ENCODE assay signal across 8 cellular contexts in genomic region chr1:39026051-39026946, GRCh38. TPM values are rescaled to one million over a fixed set of nuclear protein-coding genes. Genes with fewer than 3 reads are reported as not detected.
DNase-seq lines count a peak whose midpoint lies in the region; ATAC-seq and TF ChIP-seq lines count a peak whose summit lies in the region.

Gene NDUFS5, plus strand, starts transcription at chr1:39026350. Its CDS starts 2,375 bp downstream, at chr1:39028725.

- intact Hi-C loops in Panc1 (cut with micrococcal nuclease; ENCODE audit: unreplicated experiment): no loop called here

- H3K4me3 ChIP-seq in Panc1 (ENCODE audit: low read depth in 2 of 2, low read length in 2 of 2) (peak within 1 kb of the TSS; percentile 96 to 100), muscle layer of colon (ENCODE audit: low read depth in 1 of 2, low read length in 2 of 2) (peak within 1 kb of the TSS; percentile 65 to 90)

- H3K27ac ChIP-seq in Panc1 (ENCODE audit: low read length) (peak within 1 kb of the TSS; percentile 98), muscle layer of colon (ENCODE audit: low read depth, low read length) (peak within 1 kb of the TSS; percentile 95)

- POLR2A ChIA-PET in Panc1 (lab: Charles Lee): interaction anchor here (0.5 to 1.1 kb wide), 8 partner anchors 9 to 68 kb away, joined by 3 to 15 read pairs (median 4); no protein-coding TSS in a partner anchor

- TF ChIP-seq CTCF in Panc1 (IDR thresholded peaks at IDR 0.05): no peak

- no peaks in the 10 kb centered on the region for H3K27me3 Mint-ChIP-seq in activated T-cell treated with anti-CD3 and anti-CD28 coated beads, Interleukin-2, amount 50 U/mL, for 4 hours (ENCODE audit: low read depth)

- H3K9me3 Mint-ChIP-seq in activated T-cell treated with anti-CD3 and anti-CD28 coated beads, Interleukin-2, amount 50 U/mL, for 4 hours: no peaks in the 10 kb centered on the region

- peaks cover 8% of the 10 kb centered on the region; the same call in 1 of the 2 replicates for H3K4me1 ChIP-seq in Panc1 (ENCODE audit: control insufficient read depth, insufficient read depth, low read length)
- peaks cover 13% of the 10 kb centered on the region for H3K4me1 ChIP-seq in muscle layer of colon (ENCODE audit: insufficient read depth, low read length)

- H3K36me3 Mint-ChIP-seq in activated T-cell treated with anti-CD3 and anti-CD28 coated beads, Interleukin-2, amount 50 U/mL, for 4 hours (ENCODE audit: insufficient read depth): peaks cover 10% of the 10 kb centered on the region

- no peaks in the 10 kb centered on the region for H3K27me3 ChIP-seq in Panc1 (ENCODE audit: control insufficient read depth, insufficient read depth, low read length)
- H3K27me3 ChIP-seq in muscle layer of colon (ENCODE audit: control insufficient read depth in 1 of 2, insufficient read depth in 2 of 2, low read length in 2 of 2): no peaks in the 10 kb centered on the region

- peaks cover 21% of the 10 kb centered on the region for H3K4me1 Mint-ChIP-seq in activated T-cell treated with anti-CD3 and anti-CD28 coated beads, Interleukin-2, amount 50 U/mL, for 4 hours (ENCODE audit: low read depth)

- CTCF ChIA-PET in Panc1 (lab: Charles Lee): interaction anchor here (0.6 to 0.7 kb wide), 4 partner anchors 20 to 549 kb away, joined by 3 to 5 read pairs (median 4); no protein-coding TSS in a partner anchor

- H3K36me3 ChIP-seq in Panc1 (ENCODE audit: control insufficient read depth, insufficient read depth, low read length): peaks cover 7% of the 10 kb centered on the region
- H3K36me3 ChIP-seq in muscle layer of colon (ENCODE audit: insufficient read depth, low read length): peaks cover 19% of the 10 kb centered on the region

- in situ Hi-C loops in KBM-7 (cut with MboI; ENCODE audit: low pct_unique_long_range_greater_than_20kb, low sequenced_read_pairs) (no loop called here), Panc1 (cut with HindIII; ENCODE audit: low pct_unique_long_range_greater_than_20kb, low sequenced_read_pairs) (no loop called here)

- ATAC-seq in GM21619 (IDR thresholded peaks at IDR 0.05; ENCODE audit: unreplicated experiment): peak; percentile 87
- peak; percentile 97 for ATAC-seq in Panc1
- ATAC-seq in activated T-cell treated with anti-CD3 and anti-CD28 coated beads, Interleukin-2, amount 50 U/mL, for 4 hours: peak; percentile 92 to 93
- ATAC-seq in esophagus mucosa: peak; percentile 95

- DNase-seq in DMS 273 treated with DMSO at 0.1 percent for 48 hours (lab: John Stamatoyannopoulos, UW) (peak; percentile 100), KBM-7 (peak; percentile 93), Panc1 (ENCODE audit: low read depth, low spot score) (peak; percentile 79)
- peak; percentile 68 for DNase-seq in activated T-cell treated with anti-CD3 and anti-CD28 coated beads, Interleukin-2, amount 50 U/mL, for 4 hours
- DNase-seq in stimulated activated CD8-positive, alpha-beta memory T cell treated with anti-CD3 and anti-CD28 coated beads, Interleukin-7, amount 100 ng/mL, for 1 hour (ENCODE audit: low read depth in 2 of 2): peak; percentile 65 to 67

- TSS peak; percentile 91 for BruUV-seq in Panc1 (replicated peaks; lab: Mats Ljungman, UMichigan)

- peak within 1 kb of the TSS; percentile 97 for H3K9ac ChIP-seq in muscle layer of colon (ENCODE audit: low read length)

- H3K4me3 Mint-ChIP-seq in activated T-cell treated with anti-CD3 and anti-CD28 coated beads, Interleukin-2, amount 50 U/mL, for 4 hours: peak within 1 kb of the TSS; percentile 90

- H3K9me3 ChIP-seq in Panc1 (ENCODE audit: control insufficient read depth, insufficient read depth, low read depth, low read length): no peaks in the 10 kb centered on the region
- H3K9me3 ChIP-seq in muscle layer of colon (ENCODE audit: low read length): no peaks in the 10 kb centered on the region

RNA-seq across cellular contexts. Expression of gene NDUFS5, which starts in this region (rescaled TPM):
- total RNA-seq in Panc1 (2021; ENCODE audit: unreplicated experiment): 316 TPM
- polyA plus RNA-seq in Panc1 (2012; ENCODE audit: insufficient read length): 523 TPM
- 100 to 1,000 TPM; 161 to 226 (median 205) TPM for total RNA-seq in activated T-cell treated with anti-CD3 and anti-CD28 coated beads, Interleukin-2, amount 50 U/mL, for 4 hours
- total RNA-seq in esophagus mucosa: 165 TPM

Comparison
In these comparisons a context has a peak if more than half of its experiments do, and no peak if none do; other contexts are left out.
1. Peak in every context shown above with its lines: DNase-seq, ATAC-seq, H3K4me3 ChIP-seq and H3K27ac ChIP-seq.